ENCODE assay signal across 8 cellular contexts in the genomic region with DNA sequence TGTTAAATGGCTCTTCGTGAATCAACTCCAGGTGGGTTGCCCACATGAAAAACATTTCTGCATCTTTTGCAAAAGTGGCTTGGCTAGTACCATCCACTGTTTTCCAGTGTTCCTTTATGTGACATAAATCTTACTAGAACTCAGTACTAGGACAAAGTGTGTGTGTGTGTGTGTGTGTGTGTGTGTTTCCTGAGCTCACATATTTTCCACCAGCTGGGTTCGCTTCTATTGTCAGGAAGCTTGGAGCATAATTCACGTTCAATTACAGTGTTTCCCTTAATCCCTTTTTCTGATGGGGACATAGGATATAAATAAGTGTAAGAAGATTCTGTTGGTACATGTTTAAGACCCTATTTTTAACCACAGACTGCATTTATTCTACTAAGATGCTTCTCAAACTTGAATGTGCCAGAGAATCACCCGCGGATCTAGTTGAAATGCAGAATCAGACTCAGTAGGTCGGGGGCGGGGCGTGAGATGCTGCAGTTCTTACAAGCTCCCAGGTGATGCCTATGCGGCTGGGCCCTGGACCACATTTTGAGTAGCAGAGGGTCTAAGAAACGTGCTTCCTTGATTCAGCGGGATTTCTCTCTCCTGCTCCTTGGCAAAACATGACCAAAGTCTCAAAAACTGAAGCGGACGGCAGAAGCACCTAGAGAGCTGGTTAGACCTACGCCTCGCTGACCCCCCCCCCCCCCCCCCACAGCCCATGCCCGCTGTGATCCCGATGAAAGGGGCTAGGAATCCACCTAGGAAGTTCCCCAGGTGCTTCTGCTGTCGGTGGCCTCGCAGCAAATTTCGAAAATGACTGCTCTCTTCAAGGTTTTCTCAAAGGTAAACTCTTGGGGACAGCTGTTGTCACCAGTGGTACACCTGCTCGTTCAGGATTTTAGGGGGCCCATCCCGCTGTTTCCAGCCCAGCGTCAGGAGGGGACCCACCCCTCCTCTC. TPM values are rescaled to one million over a fixed set of nuclear protein-coding genes. Genes with fewer than 3 reads are reported as not detected.
DNase-seq lines count a peak whose midpoint lies in the region; ATAC-seq and TF ChIP-seq lines count a peak whose summit lies in the region.

No MANE protein-coding gene starts in this region.

- peaks cover 9% of the 10 kb centered on the region for H3K4me1 Mint-ChIP-seq in central memory CD8-positive, alpha-beta T cell

- H3K27me3 ChIP-seq in WERI-Rb-1 (ENCODE audit: insufficient read depth, low read depth, severe bottlenecking), result no peaks in the 10 kb centered on the region

- no peaks in the 10 kb centered on the region for H3K36me3 Mint-ChIP-seq in central memory CD8-positive, alpha-beta T cell (ENCODE audit: insufficient read depth)

- DNase-seq in GM12865 (ENCODE audit: low read depth) (peak; percentile 56), WERI-Rb-1 (peak; percentile 63), lower leg skin (ENCODE audit: low spot score in 2 of 2) (peak; percentile 19 to 86)
- DNase-seq in central memory CD8-positive, alpha-beta T cell (ENCODE audit: low spot score in 2 of 2), result peak in 1 of 2 donors; percentile 9
- DNase-seq in stimulated activated CD4-positive, alpha-beta T cell treated with anti-CD3 and anti-CD28 coated beads, TNF-alpha, amount 100 ng/mL, for 48 hours (ENCODE audit: low read depth in 3 of 3), result peak; percentile 10 to 30 (median 26)

- no peak for TF ChIP-seq POLR2A in lower leg skin (IDR thresholded peaks at IDR 0.05)

- H3K9me3 Mint-ChIP-seq in central memory CD8-positive, alpha-beta T cell, result no peaks in the 10 kb centered on the region

- no peak overlapping the region for H3K27ac Mint-ChIP-seq in central memory CD8-positive, alpha-beta T cell (ENCODE audit: low read depth)

- no peaks in the 10 kb centered on the region for H3K27me3 Mint-ChIP-seq in central memory CD8-positive, alpha-beta T cell

- TF ChIP-seq CTCF in GM12865 (IDR thresholded peaks at IDR 0.05; ENCODE audit: insufficient read depth, low read depth, low read length, missing control alignments) (no peak), WERI-Rb-1 (IDR thresholded peaks at IDR 0.05; ENCODE audit: low read depth, low read length) (no peak), lower leg skin (IDR thresholded peaks at IDR 0.05) (no peak)

- peak; percentile 6 for ATAC-seq in central memory CD8-positive, alpha-beta T cell (replicated peaks; ENCODE audit: extremely low read depth, poor library complexity, severe bottlenecking)
- ATAC-seq in GM18909 (IDR thresholded peaks at IDR 0.05; ENCODE audit: poor library complexity, unreplicated experiment), result no peak
- ATAC-seq in GM21723 (IDR thresholded peaks at IDR 0.05; ENCODE audit: unreplicated experiment), result no peak

- WGBS in lower leg skin, 2 donors, result 3 to 30% methylated on average over 17 to 23 of the region's 23 CpGs

- H3K27ac ChIP-seq in KOPT-K1 (ENCODE audit: low read depth, low read length, poor library complexity, severe bottlenecking), result peak overlapping the region; percentile 83
- H3K27ac ChIP-seq in WERI-Rb-1, result peak overlapping the region; percentile 96

- intact Hi-C loops in lower leg skin (cut with DNase I; ENCODE audit: low total_unique reads), result no loop called here

- H3K9me3 ChIP-seq in KOPT-K1 (ENCODE audit: insufficient read depth, low read length, poor library complexity, severe bottlenecking) (no peaks in the 10 kb centered on the region), WERI-Rb-1 (ENCODE audit: severe bottlenecking) (no peaks in the 10 kb centered on the region)

- H3K4me3 ChIP-seq in GM12865 (ENCODE audit: low read depth, low read length) (peak overlapping the region; percentile 81), WERI-Rb-1 (ENCODE audit: low read depth, low read length) (peak overlapping the region; percentile 81), lower leg skin (ENCODE audit: low read depth, poor library complexity, severe bottlenecking) (peak overlapping the region; percentile 42)

- H3K4me3 Mint-ChIP-seq in central memory CD8-positive, alpha-beta T cell, result peak overlapping the region; percentile 80

- H3K36me3 ChIP-seq in KOPT-K1 (ENCODE audit: insufficient read depth, low read length) (no peaks in the 10 kb centered on the region), WERI-Rb-1 (no peaks in the 10 kb centered on the region; the same call in 1 of the 2 replicates)

RNA-seq across cellular contexts. Expression of a gene that starts 0.8 kb away (rescaled TPM):
- total RNA-seq in lower leg skin, result 10 to 100 TPM in 3 of 4 donors, 1 to 10 TPM in 1; 7.5 to 26.8 (median 17.3) TPM
